In the genomic region with DNA sequence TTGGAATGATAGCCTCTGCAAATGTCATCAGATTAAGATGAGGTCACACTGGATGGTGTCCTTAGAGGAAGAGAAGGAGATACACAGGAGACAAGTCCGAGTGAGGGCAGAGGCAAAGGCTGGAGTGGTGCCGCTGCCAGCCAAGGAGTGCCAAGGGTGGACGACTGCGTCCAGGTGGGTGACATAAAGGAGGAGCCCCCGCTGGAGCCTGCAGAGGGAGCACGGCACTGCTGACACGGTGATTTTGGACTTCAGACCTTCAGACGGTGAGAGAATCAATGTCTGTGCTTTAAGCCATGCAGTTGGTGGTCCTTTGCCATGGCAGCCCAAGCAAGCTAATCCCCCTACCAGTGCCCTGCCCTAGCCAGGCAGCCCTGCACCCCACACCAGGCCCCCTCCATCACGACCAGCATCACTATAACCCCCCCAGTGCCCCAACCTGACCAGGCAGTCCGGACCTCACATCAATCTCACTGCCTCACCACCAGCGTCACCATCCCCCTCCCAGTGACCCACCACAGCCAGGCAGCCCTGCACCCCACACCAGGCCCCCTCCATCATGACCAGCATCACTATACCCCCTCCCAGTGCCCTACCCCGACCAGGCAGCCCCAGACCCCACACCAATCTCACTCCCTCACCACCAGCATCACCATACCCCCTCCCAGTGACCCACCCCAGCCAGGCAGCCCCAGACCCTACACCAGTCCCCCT, we compare ENCODE assay signal across 13 cellular contexts.
"Had no signal": no experiment of that assay in that cellular context is flagged by ENCODE, and none has a peak within 500 bp of the region (broad histone marks: within the 10 kb centered on the region; RNA-seq: fewer than 3 reads in every experiment).

No MANE protein-coding gene starts in this region.

- ATAC-seq: activated CD8-positive, alpha-beta memory T cell treated with anti-CD3 and anti-CD28 coated beads, Interleukin-2, amount 10 ng/mL, durations not matched to agents 7 days and 5 days; heart left ventricle; left lung; stimulated activated effector memory CD8-positive, alpha-beta T cell treated with anti-CD3 and anti-CD28 coated beads, Interleukin-12 subunit alpha, Interleukin-12 subunit beta, amount 100 ng/mL, for 72 hours had no signal

- H3K27me3 Mint-ChIP-seq: activated CD8-positive, alpha-beta memory T cell treated with anti-CD3 and anti-CD28 coated beads, Interleukin-2, amount 10 ng/mL, durations not matched to agents 7 days and 5 days had no signal

- H3K9me3 ChIP-seq: colonic mucosa, heart left ventricle, left lung, transverse colon had no signal

- H3K9me3 Mint-ChIP-seq: activated naive CD4-positive, alpha-beta T cell treated with anti-CD3 and anti-CD28 coated beads for 36 hours had no signal

- H3K27me3 ChIP-seq: cardiac muscle cell, colonic mucosa, transverse colon had no signal

- H3K36me3 ChIP-seq: cardiac muscle cell, colonic mucosa, heart left ventricle, left lung, transverse colon had no signal

- H3K27ac ChIP-seq: cardiac muscle cell, colonic mucosa, heart left ventricle, left lung, skin epidermis, transverse colon had no signal

- DNase-seq: activated CD4-positive, alpha-beta T cell treated with anti-CD3 and anti-CD28 coated beads, Interleukin-2, amount 50 U/mL, for 1 hour; activated CD8-positive, alpha-beta memory T cell treated with anti-CD3 and anti-CD28 coated beads, Interleukin-2, amount 10 ng/mL, durations not matched to agents 7 days and 5 days; activated naive CD4-positive, alpha-beta T cell treated with anti-CD3 and anti-CD28 coated beads for 36 hours; colonic mucosa; foreskin melanocyte; heart left ventricle; transverse colon had no signal

- H3K36me3 Mint-ChIP-seq: activated CD8-positive, alpha-beta memory T cell treated with anti-CD3 and anti-CD28 coated beads, Interleukin-2, amount 10 ng/mL, durations not matched to agents 7 days and 5 days; memory B cell; stimulated activated effector memory CD8-positive, alpha-beta T cell treated with anti-CD3 and anti-CD28 coated beads, Interleukin-12 subunit alpha, Interleukin-12 subunit beta, amount 100 ng/mL, for 72 hours had no signal

- H3K4me1 Mint-ChIP-seq: activated CD8-positive, alpha-beta memory T cell treated with anti-CD3 and anti-CD28 coated beads, Interleukin-2, amount 10 ng/mL, durations not matched to agents 7 days and 5 days; memory B cell; nephron; stimulated activated effector memory CD8-positive, alpha-beta T cell treated with anti-CD3 and anti-CD28 coated beads, Interleukin-12 subunit alpha, Interleukin-12 subunit beta, amount 100 ng/mL, for 72 hours had no signal

- H3K4me1 ChIP-seq: colonic mucosa, heart left ventricle, left lung, transverse colon had no signal

- H3K27ac Mint-ChIP-seq: activated CD8-positive, alpha-beta memory T cell treated with anti-CD3 and anti-CD28 coated beads, Interleukin-2, amount 10 ng/mL, durations not matched to agents 7 days and 5 days; activated naive CD4-positive, alpha-beta T cell treated with anti-CD3 and anti-CD28 coated beads for 36 hours; memory B cell; nephron; stimulated activated effector memory CD8-positive, alpha-beta T cell treated with anti-CD3 and anti-CD28 coated beads, Interleukin-12 subunit alpha, Interleukin-12 subunit beta, amount 100 ng/mL, for 72 hours had no signal

- H3K4me3 Mint-ChIP-seq: activated CD8-positive, alpha-beta memory T cell treated with anti-CD3 and anti-CD28 coated beads, Interleukin-2, amount 10 ng/mL, durations not matched to agents 7 days and 5 days; activated naive CD4-positive, alpha-beta T cell treated with anti-CD3 and anti-CD28 coated beads for 36 hours; memory B cell; nephron; stimulated activated effector memory CD8-positive, alpha-beta T cell treated with anti-CD3 and anti-CD28 coated beads, Interleukin-12 subunit alpha, Interleukin-12 subunit beta, amount 100 ng/mL, for 72 hours had no signal

- H3K4me3 ChIP-seq: cardiac muscle cell, colonic mucosa, heart left ventricle, left lung, skin epidermis, transverse colon had no signal
